Comparison of ENCODE assay signal across 12 cellular contexts in the genomic region with DNA sequence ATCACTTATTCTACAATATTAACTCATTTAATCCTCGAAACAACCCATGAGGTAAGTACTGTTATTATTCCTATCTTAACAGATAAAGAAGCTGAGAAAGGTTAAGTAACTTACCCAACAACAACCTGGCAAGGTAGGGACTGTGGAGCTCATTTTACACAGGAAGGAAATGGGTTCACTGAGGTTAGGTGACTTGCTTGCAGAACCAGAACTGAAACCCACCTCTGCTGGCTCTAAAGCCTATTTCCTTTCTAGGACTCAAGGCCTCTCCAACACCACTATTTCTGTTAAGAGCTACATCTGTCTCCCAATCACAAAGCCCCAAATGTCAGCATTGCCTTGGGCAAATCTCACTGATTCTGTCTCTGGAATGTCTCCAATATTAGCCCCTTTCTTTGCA. TPM values are rescaled to one million over a fixed set of nuclear protein-coding genes. Genes with fewer than 3 reads are reported as not detected.
A peak's percentile ranks its signal among the peaks of the same experiment; 100 is the strongest.
DNase-seq lines count a peak whose midpoint lies in the region; ATAC-seq and TF ChIP-seq lines count a peak whose summit lies in the region.
"Had no signal": no experiment of that assay in that cellular context is flagged by ENCODE, and none has a peak within 500 bp of the region (broad histone marks: within the 10 kb centered on the region; RNA-seq: fewer than 3 reads in every experiment).

No MANE protein-coding gene starts in this region.

- peaks cover 0 to 7% (median 3%) of the 10 kb centered on the region in 4 donors for H3K4me1 ChIP-seq in esophagus muscularis mucosa

- H3K27me3 ChIP-seq in esophagus muscularis mucosa = no peaks in the 10 kb centered on the region
- H3K27me3 ChIP-seq: colonic mucosa, MG63 had no signal

- intact Hi-C loops in activated CD4-positive, alpha-beta memory T cell treated with anti-CD3 and anti-CD28 coated beads for 36 hours (cut with micrococcal nuclease) = no loop called here
- intact Hi-C loops in esophagus muscularis mucosa (cut with DNase I) = no loop called here

- TF ChIP-seq CTCF in esophagus muscularis mucosa (IDR thresholded peaks at IDR 0.05) = no peak

- H3K9me3 Mint-ChIP-seq in activated CD4-positive, alpha-beta memory T cell treated with anti-CD3 and anti-CD28 coated beads, Interleukin-2, amount 10 ng/mL, durations not matched to agents 7 days and 5 days = peaks cover 4% of the 10 kb centered on the region
- H3K9me3 Mint-ChIP-seq in activated CD4-positive, alpha-beta memory T cell treated with anti-CD3 and anti-CD28 coated beads for 36 hours = no peaks in the 10 kb centered on the region
- H3K9me3 Mint-ChIP-seq in stimulated activated effector memory CD8-positive, alpha-beta T cell treated with anti-CD3 and anti-CD28 coated beads, Interleukin-12 subunit alpha, Interleukin-12 subunit beta, amount 100 ng/mL, for 72 hours = no peaks in the 10 kb centered on the region

- TF ChIP-seq POLR2A in esophagus muscularis mucosa (IDR thresholded peaks at IDR 0.05; ENCODE audit: low read depth) = no peak

- no peaks in the 10 kb centered on the region for H3K36me3 ChIP-seq in esophagus muscularis mucosa
- H3K36me3 ChIP-seq: colonic mucosa, MG63 had no signal

- no peak overlapping the region for H3K27ac Mint-ChIP-seq in activated CD4-positive, alpha-beta memory T cell treated with anti-CD3 and anti-CD28 coated beads, Interleukin-2, amount 10 ng/mL, durations not matched to agents 7 days and 5 days
- H3K27ac Mint-ChIP-seq in activated CD4-positive, alpha-beta memory T cell treated with anti-CD3 and anti-CD28 coated beads for 36 hours = no peak overlapping the region
- H3K27ac Mint-ChIP-seq in stimulated activated effector memory CD8-positive, alpha-beta T cell treated with anti-CD3 and anti-CD28 coated beads, Interleukin-12 subunit alpha, Interleukin-12 subunit beta, amount 100 ng/mL, for 72 hours = no peak overlapping the region

- peak; percentile 23 for DNase-seq in activated CD4-positive, alpha-beta memory T cell treated with anti-CD3 and anti-CD28 coated beads, Interleukin-2, amount 10 ng/mL, durations not matched to agents 7 days and 5 days
- no peak for DNase-seq in activated CD4-positive, alpha-beta memory T cell treated with anti-CD3 and anti-CD28 coated beads for 36 hours
- no peak for DNase-seq in stimulated activated effector memory CD8-positive, alpha-beta T cell treated with anti-CD3 and anti-CD28 coated beads, Interleukin-12 subunit alpha, Interleukin-12 subunit beta, amount 100 ng/mL, for 72 hours (ENCODE audit: low spot score in 2 of 2)
- no peak for DNase-seq in esophagus muscularis mucosa (ENCODE audit: extremely low spot score)
- DNase-seq in caudate nucleus (lab: John Stamatoyannopoulos, UW) = no peak
- DNase-seq in amygdala (lab: John Stamatoyannopoulos, UW) = no peak
- DNase-seq: colonic mucosa, MG63, Right ventricle myocardium superior had no signal

- H3K27ac ChIP-seq in esophagus muscularis mucosa (replicated peaks in 1 of 4) = no peak overlapping the region
- no peak overlapping the region for H3K27ac ChIP-seq in caudate nucleus (ENCODE audit: low read depth, low read length)
- H3K27ac ChIP-seq: colonic mucosa had no signal

- no peak overlapping the region for H3K4me3 Mint-ChIP-seq in activated CD4-positive, alpha-beta memory T cell treated with anti-CD3 and anti-CD28 coated beads, Interleukin-2, amount 10 ng/mL, durations not matched to agents 7 days and 5 days
- H3K4me3 Mint-ChIP-seq in activated CD4-positive, alpha-beta memory T cell treated with anti-CD3 and anti-CD28 coated beads for 36 hours = no peak overlapping the region
- H3K4me3 Mint-ChIP-seq in stimulated activated effector memory CD8-positive, alpha-beta T cell treated with anti-CD3 and anti-CD28 coated beads, Interleukin-12 subunit alpha, Interleukin-12 subunit beta, amount 100 ng/mL, for 72 hours = no peak overlapping the region

- POLR2A ChIA-PET in activated CD4-positive, alpha-beta memory T cell treated with anti-CD3 and anti-CD28 coated beads, Interleukin-2, amount 10 ng/mL, durations not matched to agents 7 days and 5 days (lab: Charles Lee) = interaction anchor here (0.8 kb wide), 1 partner anchor 88 kb away, joined by 3 read pairs; no protein-coding TSS in a partner anchor
- POLR2A ChIA-PET in activated CD4-positive, alpha-beta memory T cell treated with anti-CD3 and anti-CD28 coated beads for 36 hours (lab: Charles Lee) = interaction anchor here (0.6 kb wide), 1 partner anchor 70 kb away, joined by 3 read pairs; no protein-coding TSS in a partner anchor

- no peaks in the 10 kb centered on the region for H3K36me3 Mint-ChIP-seq in activated CD4-positive, alpha-beta memory T cell treated with anti-CD3 and anti-CD28 coated beads, Interleukin-2, amount 10 ng/mL, durations not matched to agents 7 days and 5 days (ENCODE audit: low read depth)
- H3K36me3 Mint-ChIP-seq in activated CD4-positive, alpha-beta memory T cell treated with anti-CD3 and anti-CD28 coated beads for 36 hours = no peaks in the 10 kb centered on the region
- H3K36me3 Mint-ChIP-seq in stimulated activated effector memory CD8-positive, alpha-beta T cell treated with anti-CD3 and anti-CD28 coated beads, Interleukin-12 subunit alpha, Interleukin-12 subunit beta, amount 100 ng/mL, for 72 hours = no peaks in the 10 kb centered on the region

- peak; percentile 67 for ATAC-seq in GM21723 (IDR thresholded peaks at IDR 0.05; ENCODE audit: unreplicated experiment)
- ATAC-seq in HG03432 (IDR thresholded peaks at IDR 0.05; ENCODE audit: unreplicated experiment) = peak; percentile 80
- ATAC-seq in stimulated activated effector memory CD8-positive, alpha-beta T cell treated with anti-CD3 and anti-CD28 coated beads, Interleukin-12 subunit alpha, Interleukin-12 subunit beta, amount 100 ng/mL, for 72 hours = peak; percentile 63

- H3K4me1 Mint-ChIP-seq in activated CD4-positive, alpha-beta memory T cell treated with anti-CD3 and anti-CD28 coated beads, Interleukin-2, amount 10 ng/mL, durations not matched to agents 7 days and 5 days = peaks cover 18% of the 10 kb centered on the region
- H3K4me1 Mint-ChIP-seq in activated CD4-positive, alpha-beta memory T cell treated with anti-CD3 and anti-CD28 coated beads for 36 hours (ENCODE audit: low read depth) = peaks cover 10% of the 10 kb centered on the region
- peaks cover 17% of the 10 kb centered on the region for H3K4me1 Mint-ChIP-seq in stimulated activated effector memory CD8-positive, alpha-beta T cell treated with anti-CD3 and anti-CD28 coated beads, Interleukin-12 subunit alpha, Interleukin-12 subunit beta, amount 100 ng/mL, for 72 hours

- WGBS in esophagus muscularis mucosa = 100% methylated on average over 1 of the region's 1 CpG

- no peak for TF ChIP-seq EP300 in esophagus muscularis mucosa (IDR thresholded peaks at IDR 0.05)

- CTCF ChIA-PET in activated CD4-positive, alpha-beta memory T cell treated with anti-CD3 and anti-CD28 coated beads, Interleukin-2, amount 10 ng/mL, durations not matched to agents 7 days and 5 days (lab: Charles Lee) = no interaction called here
- CTCF ChIA-PET in activated CD4-positive, alpha-beta memory T cell treated with anti-CD3 and anti-CD28 coated beads for 36 hours (lab: Charles Lee) = no interaction called here

- H3K9me3 ChIP-seq in esophagus muscularis mucosa = no peaks in the 10 kb centered on the region
- H3K9me3 ChIP-seq: colonic mucosa, MG63 had no signal

- H3K27me3 Mint-ChIP-seq in activated CD4-positive, alpha-beta memory T cell treated with anti-CD3 and anti-CD28 coated beads, Interleukin-2, amount 10 ng/mL, durations not matched to agents 7 days and 5 days = no peaks in the 10 kb centered on the region
- no peaks in the 10 kb centered on the region for H3K27me3 Mint-ChIP-seq in activated CD4-positive, alpha-beta memory T cell treated with anti-CD3 and anti-CD28 coated beads for 36 hours

- no peak overlapping the region for H3K4me3 ChIP-seq in esophagus muscularis mucosa
- H3K4me3 ChIP-seq: colonic mucosa, MG63 had no signal

RNA-seq across cellular contexts. Expression of a gene that starts 38.9 kb away (rescaled TPM):
- not detected for total RNA-seq in activated CD4-positive, alpha-beta memory T cell treated with anti-CD3 and anti-CD28 coated beads, Interleukin-2, amount 10 ng/mL, durations not matched to agents 7 days and 5 days
- total RNA-seq in activated CD4-positive, alpha-beta memory T cell treated with anti-CD3 and anti-CD28 coated beads for 36 hours = not detected
- total RNA-seq in esophagus muscularis mucosa = not detected
- total RNA-seq: colonic mucosa, osteocyte, Right ventricle myocardium superior had no signal

RNA-seq across cellular contexts. Expression of a gene that starts 44.5 kb away (rescaled TPM):
- total RNA-seq in activated CD4-positive, alpha-beta memory T cell treated with anti-CD3 and anti-CD28 coated beads, Interleukin-2, amount 10 ng/mL, durations not matched to agents 7 days and 5 days = under 1 TPM; 0.05 to 0.13 TPM
- under 1 TPM; 0.34 to 0.38 TPM for total RNA-seq in activated CD4-positive, alpha-beta memory T cell treated with anti-CD3 and anti-CD28 coated beads for 36 hours
- 10 to 100 TPM in 1 of 4 donors, 1 to 10 TPM in 3; 7.6 to 11.6 (median 9.5) TPM for total RNA-seq in esophagus muscularis mucosa

Comparison
In these comparisons a context has a peak if more than half of its experiments do, and no peak if none do; other contexts are left out.
1. RNA of a gene that starts 44.5 kb away (total RNA-seq): 7.6 to 11.6 TPM in esophagus muscularis mucosa; 0.34 to 0.38 TPM in activated CD4-positive, alpha-beta memory T cell treated with anti-CD3 and anti-CD28 coated beads for 36 hours and 0.05 to 0.13 TPM in activated CD4-positive, alpha-beta memory T cell treated with anti-CD3 and anti-CD28 coated beads, Interleukin-2, amount 10 ng/mL, durations not matched to agents 7 days and 5 days; every median in the first group is over 4 times any median in the second.
2. Peak in every context shown above with its lines, with median percentiles within 50 percentile points of each other: ATAC-seq.